ENCODE assay signal across 8 cellular contexts in the genomic region with DNA sequence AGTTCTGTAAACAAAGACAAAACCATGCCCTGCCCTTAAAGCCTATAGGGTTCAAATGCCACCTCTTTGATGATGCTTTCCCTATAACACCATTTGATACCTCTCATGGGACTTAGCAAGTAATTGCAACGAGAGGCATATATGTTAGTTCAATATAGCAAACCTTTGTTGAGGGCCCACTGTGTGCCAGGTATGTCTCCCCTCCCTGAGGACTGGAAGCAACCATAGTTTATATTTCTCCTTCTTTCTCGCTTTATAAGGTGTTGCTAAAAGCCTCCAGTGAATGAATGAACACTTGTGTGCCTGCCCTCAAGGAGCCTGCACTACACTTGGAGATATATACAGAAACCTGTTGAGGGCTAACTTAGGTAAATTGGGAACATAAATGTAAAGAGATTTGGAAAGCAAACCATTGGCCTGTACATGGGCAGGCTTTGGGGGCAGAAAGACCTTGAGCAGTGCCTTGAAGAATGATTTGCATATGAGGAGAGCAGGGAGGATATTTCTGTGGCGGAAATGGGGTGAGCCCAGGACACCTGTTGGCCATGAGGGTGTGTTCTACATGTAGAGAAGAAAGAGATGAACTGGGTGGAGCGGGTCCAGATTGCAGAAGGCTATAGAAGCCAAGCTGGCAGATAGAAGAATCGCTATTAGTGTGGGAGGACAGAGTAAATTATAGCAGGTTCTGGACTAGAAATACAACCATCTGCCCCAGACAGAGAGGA. TPM values are rescaled to one million over a fixed set of nuclear protein-coding genes. Genes with fewer than 3 reads are reported as not detected.
A peak's percentile ranks its signal among the peaks of the same experiment; 100 is the strongest.
DNase-seq lines count a peak whose midpoint lies in the region; ATAC-seq lines count a peak whose summit lies in the region.

No MANE protein-coding gene starts in this region.

- peaks cover 11% of the 10 kb centered on the region; the same call in 1 of the 2 replicates for H3K36me3 ChIP-seq in iPS-20b (ENCODE audit: insufficient read depth, low read depth, low read length)

- peak overlapping the region; percentile 9 to 98 (median 40) for H3K27ac Mint-ChIP-seq in IgD-negative memory B cell

- H3K27me3 ChIP-seq in iPS-20b (ENCODE audit: insufficient read depth, low read length): peaks cover 8% of the 10 kb centered on the region; the same call in 1 of the 2 replicates

- ATAC-seq in GM18520 (IDR thresholded peaks at IDR 0.05; ENCODE audit: unreplicated experiment) (peak; percentile 39), GM21529 (IDR thresholded peaks at IDR 0.05; ENCODE audit: unreplicated experiment) (peak; percentile 73)

- peaks cover 16 to 46% (median 30%) of the 10 kb centered on the region in 3 donors for H3K4me1 Mint-ChIP-seq in IgD-negative memory B cell

- no peak overlapping the region for H3K9ac ChIP-seq in iPS-20b (ENCODE audit: low read depth, low read length)

- H3K4me3 ChIP-seq in iPS-20b (ENCODE audit: low read length): peak overlapping the region; percentile 70; the same call in 1 of the 2 replicates

- no peak overlapping the region for H3K27ac ChIP-seq in iPS-20b (ENCODE audit: low read length)

- no peaks in the 10 kb centered on the region for H3K9me3 Mint-ChIP-seq in IgD-negative memory B cell

- H3K36me3 Mint-ChIP-seq in IgD-negative memory B cell: peaks cover 5% of the 10 kb centered on the region

- H3K4me3 Mint-ChIP-seq in IgD-negative memory B cell: peak overlapping the region; percentile 15 to 95 (median 66)

- H3K9me3 ChIP-seq in iPS-20b (ENCODE audit: insufficient read depth, low read depth, low read length): no peaks in the 10 kb centered on the region

- DNase-seq in NCI-H1436 (lab: John Stamatoyannopoulos, UW): no peak
- DNase-seq in cerebellar nuclear complex (lab: John Stamatoyannopoulos, UW): no peak
- DNase-seq in dedifferentiated amniotic fluid mesenchymal stem cell (ENCODE audit: extremely low spot score): no peak
- DNase-seq in activated CD4-positive, alpha-beta T cell treated with anti-CD3 and anti-CD28 coated beads for 1 hour: no peak

- H3K27me3 Mint-ChIP-seq in IgD-negative memory B cell: peaks cover 2% of the 10 kb centered on the region

- peaks cover 22% of the 10 kb centered on the region for H3K4me1 ChIP-seq in iPS-20b (ENCODE audit: insufficient read depth, low read length)

RNA-seq across cellular contexts. Expression of a gene that starts 1.8 kb away (rescaled TPM):
- 18.8 TPM for polyA plus RNA-seq in IgD-negative memory B cell

RNA-seq across cellular contexts. Expression of a gene that starts 53.0 kb away (rescaled TPM):
- 35.1 TPM for polyA plus RNA-seq in IgD-negative memory B cell
